ENCODE assay signal across 8 cellular contexts in genomic region chrY:7085606-7086005, GRCh38.
A peak's percentile ranks its signal among the peaks of the same experiment; 100 is the strongest.
DNase-seq lines count a peak whose midpoint lies in the region; ATAC-seq and TF ChIP-seq lines count a peak whose summit lies in the region.

No MANE protein-coding gene starts in this region.

- no peak overlapping the region for H3K4me3 ChIP-seq in upper lobe of right lung
- no peak overlapping the region for H3K4me3 ChIP-seq in H7 (ENCODE audit: insufficient read depth, low read depth, low read length)

- no peaks in the 10 kb centered on the region for H3K27me3 ChIP-seq in upper lobe of right lung
- H3K27me3 ChIP-seq in H7 (ENCODE audit: control insufficient read depth, insufficient read depth, low read length), result no peaks in the 10 kb centered on the region

- H3K27ac ChIP-seq in upper lobe of right lung, result no peak overlapping the region

- ATAC-seq in GM19035 (IDR thresholded peaks at IDR 0.05; ENCODE audit: unreplicated experiment) (peak; percentile 95), upper lobe of right lung (peak; percentile 93), GM21786 (IDR thresholded peaks at IDR 0.05; ENCODE audit: unreplicated experiment) (no peak)

- peak; percentile 70 for TF ChIP-seq CTCF in upper lobe of right lung (IDR thresholded peaks at IDR 0.05)

- H3K4me1 ChIP-seq in upper lobe of right lung, result no peaks in the 10 kb centered on the region

- H3K36me3 ChIP-seq in upper lobe of right lung, result no peaks in the 10 kb centered on the region
- no peaks in the 10 kb centered on the region for H3K36me3 ChIP-seq in H7 (replicated peaks; ENCODE audit: control insufficient read depth, insufficient read depth, low read length)

- H3K9me3 ChIP-seq in upper lobe of right lung, result no peaks in the 10 kb centered on the region

- intact Hi-C loops in upper lobe of right lung (cut with DNase I), result no loop called here

- peak; percentile 96 for DNase-seq in KBM-7
- peak; percentile 86 for DNase-seq in activated CD8-positive, alpha-beta memory T cell treated with anti-CD3 and anti-CD28 coated beads, Interleukin-2, amount 50 U/mL, for 48 hours
- DNase-seq in kidney glomerular epithelial cell (lab: John Stamatoyannopoulos, UW), result peak; percentile 25
- peak; percentile 81 for DNase-seq in upper lobe of right lung
- DNase-seq in H7, result no peak
- no peak for DNase-seq in NCI-H82 treated with DMSO at 0.1 percent for 48 hours (lab: John Stamatoyannopoulos, UW; ENCODE audit: unreplicated experiment)

- in situ Hi-C loops in KBM-7 (cut with MboI; ENCODE audit: low pct_unique_long_range_greater_than_20kb, low sequenced_read_pairs), result loop anchor here (10.0 kb wide), 1 partner anchor 111 kb away; no protein-coding TSS in a partner anchor

Comparison
In these comparisons a context has a peak if more than half of its experiments do, and no peak if none do; other contexts are left out.
1. DNase-seq: peak in KBM-7 (single experiment), activated CD8-positive, alpha-beta memory T cell treated with anti-CD3 and anti-CD28 coated beads, Interleukin-2, amount 50 U/mL, for 48 hours (single experiment), kidney glomerular epithelial cell (single experiment) and upper lobe of right lung (single experiment); none in H7 (single experiment) and NCI-H82 treated with DMSO at 0.1 percent for 48 hours (single experiment).